Comparison of ENCODE assay signal across 15 cellular contexts in the genomic region with DNA sequence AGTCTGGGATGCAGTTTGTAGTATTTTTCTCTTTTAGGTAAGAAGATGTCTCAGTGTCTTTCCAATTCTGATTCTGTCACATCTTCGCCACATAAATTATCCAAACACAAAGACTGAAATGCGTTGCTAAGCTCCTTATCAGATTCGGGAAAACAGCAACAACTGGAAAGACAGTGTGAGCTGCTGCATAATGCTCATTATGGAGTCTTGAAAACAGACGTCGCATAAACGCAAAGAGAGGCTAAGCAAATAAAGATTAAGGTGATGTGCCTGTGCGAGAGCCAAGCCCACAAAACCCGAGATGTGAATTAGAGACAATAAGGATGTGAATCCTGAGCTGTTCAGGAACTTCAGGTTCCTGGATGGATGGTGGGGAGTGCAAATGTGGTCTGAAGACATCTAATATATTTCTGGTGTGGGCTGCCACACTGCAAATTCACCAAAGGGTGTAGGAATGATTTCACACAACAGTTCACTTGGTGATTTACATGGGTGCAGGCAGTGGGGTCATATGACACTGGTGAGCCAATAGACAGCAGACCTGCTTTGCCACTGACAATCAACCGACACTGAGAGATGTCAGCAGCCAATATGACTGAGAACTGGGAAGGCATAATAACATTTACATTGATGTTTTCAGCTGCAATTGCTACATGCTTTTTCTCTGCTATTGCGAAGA.
DNase-seq lines count a peak whose midpoint lies in the region; ATAC-seq, FAIRE-seq and TF ChIP-seq lines count a peak whose summit lies in the region.
"Had no signal": no experiment of that assay in that cellular context is flagged by ENCODE, and none has a peak within 500 bp of the region (broad histone marks: within the 10 kb centered on the region; RNA-seq: fewer than 3 reads in every experiment).

No MANE protein-coding gene starts in this region.

- no peak overlapping the region for H3K27ac ChIP-seq in heart right ventricle
- H3K27ac ChIP-seq: cardiac muscle cell, tibial nerve had no signal

- no peak for TF ChIP-seq POLR2A in GM18505 (IDR thresholded peaks at IDR 0.05; ENCODE audit: borderline replicate concordance, extremely low read depth, insufficient read depth, insufficient read length)

- DNase-seq in NCI-H2227 (lab: John Stamatoyannopoulos, UW; ENCODE audit: unreplicated experiment) (peak; percentile 24), NCI-H2227 treated with DMSO at 0.1 percent for 48 hours (lab: John Stamatoyannopoulos, UW) (no peak), NCI-H526 (lab: John Stamatoyannopoulos, UW) (peak; percentile 82 to 88), bronchial epithelial cell (ENCODE audit: low read depth) (no peak), retina (peak; percentile 53), NOMO-1 (lab: John Stamatoyannopoulos, UW; ENCODE audit: unreplicated experiment in 2 of 2) (no peak), heart right ventricle (no peak)
- DNase-seq: effector memory CD4-positive, alpha-beta T cell; NCI-H2081 treated with DMSO at 0.1 percent for 48 hours; Right ventricle myocardium superior had no signal

- TF ChIP-seq CTCF in bronchial epithelial cell (IDR thresholded peaks at IDR 0.05; ENCODE audit: insufficient read depth, low read length, severe bottlenecking) (no peak), heart right ventricle (IDR thresholded peaks at IDR 0.05) (no peak)

- no peaks in the 10 kb centered on the region for H3K36me3 ChIP-seq in bronchial epithelial cell (ENCODE audit: control insufficient read depth, insufficient read depth, low read length)
- no peaks in the 10 kb centered on the region for H3K36me3 ChIP-seq in heart right ventricle
- H3K36me3 ChIP-seq: cardiac muscle cell, tibial nerve had no signal

- no peaks in the 10 kb centered on the region for H3K27me3 ChIP-seq in bronchial epithelial cell (ENCODE audit: control insufficient read depth, insufficient read depth, low read length)
- H3K27me3 ChIP-seq in heart right ventricle = peaks cover 0 to 55% (median 18%) of the 10 kb centered on the region in 7 donors

- peak; percentile 28 for FAIRE-seq in bronchial epithelial cell (lab: Jason Lieb, UNC)
- FAIRE-seq: frontal cortex had no signal

- intact Hi-C loops in heart right ventricle (cut with DNase I) = loop anchor here in 1 of 10 donors (10.0 kb wide), 1 partner anchor 350 kb away; no protein-coding TSS in a partner anchor

- 71 to 75% methylated on average over 10 of the region's 10 CpGs for WGBS in heart right ventricle, 2 donors

- no peaks in the 10 kb centered on the region for H3K9me3 ChIP-seq in heart right ventricle
- H3K9me3 ChIP-seq: tibial nerve had no signal

- no peak for ATAC-seq in GM18505 (IDR thresholded peaks at IDR 0.05; ENCODE audit: unreplicated experiment)
- ATAC-seq in heart right ventricle = no peak
- ATAC-seq: activated naive CD4-positive, alpha-beta T cell treated with anti-CD3 and anti-CD28 coated beads, Interleukin-2, amount 50 U/mL, for 72 hours had no signal

- peaks cover 0 to 21% (median 16%) of the 10 kb centered on the region in 9 donors for H3K4me1 ChIP-seq in heart right ventricle

- H3K4me3 ChIP-seq in bronchial epithelial cell (ENCODE audit: low read depth, low read length) (no peak overlapping the region), heart right ventricle (no peak overlapping the region)
- H3K4me3 ChIP-seq: cardiac muscle cell, tibial nerve had no signal

Comparison
In these comparisons a context has a peak if more than half of its experiments do, and no peak if none do; other contexts are left out.
1. DNase-seq: peak in NCI-H2227 (single experiment), NCI-H526 (2 of 2) and retina (single experiment); none in NCI-H2227 treated with DMSO at 0.1 percent for 48 hours (single experiment), bronchial epithelial cell (single experiment), NOMO-1 (0 of 2) and heart right ventricle (0 of 2).